In the genomic region with DNA sequence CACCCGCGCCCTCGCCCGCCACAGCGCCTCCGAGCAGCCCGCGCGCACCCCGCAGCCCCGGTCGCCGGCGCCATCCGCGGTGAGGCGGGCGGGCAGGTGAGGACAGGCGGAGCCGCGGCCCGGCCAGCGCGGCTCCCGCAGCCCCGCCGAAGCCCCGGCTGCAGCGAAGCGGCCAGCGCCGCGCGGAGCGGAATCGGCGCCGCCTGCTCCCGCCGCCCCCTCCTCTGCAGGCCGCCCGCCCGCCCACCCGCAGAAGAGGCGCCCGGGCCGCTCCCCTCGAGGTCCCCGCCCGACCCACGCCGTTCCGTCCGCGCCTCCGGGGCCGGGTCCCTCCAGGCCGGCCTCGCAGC, we compare ENCODE assay signal across 1 cellular context.
TF ChIP-seq lines count a peak whose summit lies in the region.

No MANE protein-coding gene starts in this region.

TF ChIP-seq in GM23338, 12 proteins besides CTCF, POLR2A, EP300 and RAD21 (continued from another document):
- TF ChIP-seq, protein P1, sequence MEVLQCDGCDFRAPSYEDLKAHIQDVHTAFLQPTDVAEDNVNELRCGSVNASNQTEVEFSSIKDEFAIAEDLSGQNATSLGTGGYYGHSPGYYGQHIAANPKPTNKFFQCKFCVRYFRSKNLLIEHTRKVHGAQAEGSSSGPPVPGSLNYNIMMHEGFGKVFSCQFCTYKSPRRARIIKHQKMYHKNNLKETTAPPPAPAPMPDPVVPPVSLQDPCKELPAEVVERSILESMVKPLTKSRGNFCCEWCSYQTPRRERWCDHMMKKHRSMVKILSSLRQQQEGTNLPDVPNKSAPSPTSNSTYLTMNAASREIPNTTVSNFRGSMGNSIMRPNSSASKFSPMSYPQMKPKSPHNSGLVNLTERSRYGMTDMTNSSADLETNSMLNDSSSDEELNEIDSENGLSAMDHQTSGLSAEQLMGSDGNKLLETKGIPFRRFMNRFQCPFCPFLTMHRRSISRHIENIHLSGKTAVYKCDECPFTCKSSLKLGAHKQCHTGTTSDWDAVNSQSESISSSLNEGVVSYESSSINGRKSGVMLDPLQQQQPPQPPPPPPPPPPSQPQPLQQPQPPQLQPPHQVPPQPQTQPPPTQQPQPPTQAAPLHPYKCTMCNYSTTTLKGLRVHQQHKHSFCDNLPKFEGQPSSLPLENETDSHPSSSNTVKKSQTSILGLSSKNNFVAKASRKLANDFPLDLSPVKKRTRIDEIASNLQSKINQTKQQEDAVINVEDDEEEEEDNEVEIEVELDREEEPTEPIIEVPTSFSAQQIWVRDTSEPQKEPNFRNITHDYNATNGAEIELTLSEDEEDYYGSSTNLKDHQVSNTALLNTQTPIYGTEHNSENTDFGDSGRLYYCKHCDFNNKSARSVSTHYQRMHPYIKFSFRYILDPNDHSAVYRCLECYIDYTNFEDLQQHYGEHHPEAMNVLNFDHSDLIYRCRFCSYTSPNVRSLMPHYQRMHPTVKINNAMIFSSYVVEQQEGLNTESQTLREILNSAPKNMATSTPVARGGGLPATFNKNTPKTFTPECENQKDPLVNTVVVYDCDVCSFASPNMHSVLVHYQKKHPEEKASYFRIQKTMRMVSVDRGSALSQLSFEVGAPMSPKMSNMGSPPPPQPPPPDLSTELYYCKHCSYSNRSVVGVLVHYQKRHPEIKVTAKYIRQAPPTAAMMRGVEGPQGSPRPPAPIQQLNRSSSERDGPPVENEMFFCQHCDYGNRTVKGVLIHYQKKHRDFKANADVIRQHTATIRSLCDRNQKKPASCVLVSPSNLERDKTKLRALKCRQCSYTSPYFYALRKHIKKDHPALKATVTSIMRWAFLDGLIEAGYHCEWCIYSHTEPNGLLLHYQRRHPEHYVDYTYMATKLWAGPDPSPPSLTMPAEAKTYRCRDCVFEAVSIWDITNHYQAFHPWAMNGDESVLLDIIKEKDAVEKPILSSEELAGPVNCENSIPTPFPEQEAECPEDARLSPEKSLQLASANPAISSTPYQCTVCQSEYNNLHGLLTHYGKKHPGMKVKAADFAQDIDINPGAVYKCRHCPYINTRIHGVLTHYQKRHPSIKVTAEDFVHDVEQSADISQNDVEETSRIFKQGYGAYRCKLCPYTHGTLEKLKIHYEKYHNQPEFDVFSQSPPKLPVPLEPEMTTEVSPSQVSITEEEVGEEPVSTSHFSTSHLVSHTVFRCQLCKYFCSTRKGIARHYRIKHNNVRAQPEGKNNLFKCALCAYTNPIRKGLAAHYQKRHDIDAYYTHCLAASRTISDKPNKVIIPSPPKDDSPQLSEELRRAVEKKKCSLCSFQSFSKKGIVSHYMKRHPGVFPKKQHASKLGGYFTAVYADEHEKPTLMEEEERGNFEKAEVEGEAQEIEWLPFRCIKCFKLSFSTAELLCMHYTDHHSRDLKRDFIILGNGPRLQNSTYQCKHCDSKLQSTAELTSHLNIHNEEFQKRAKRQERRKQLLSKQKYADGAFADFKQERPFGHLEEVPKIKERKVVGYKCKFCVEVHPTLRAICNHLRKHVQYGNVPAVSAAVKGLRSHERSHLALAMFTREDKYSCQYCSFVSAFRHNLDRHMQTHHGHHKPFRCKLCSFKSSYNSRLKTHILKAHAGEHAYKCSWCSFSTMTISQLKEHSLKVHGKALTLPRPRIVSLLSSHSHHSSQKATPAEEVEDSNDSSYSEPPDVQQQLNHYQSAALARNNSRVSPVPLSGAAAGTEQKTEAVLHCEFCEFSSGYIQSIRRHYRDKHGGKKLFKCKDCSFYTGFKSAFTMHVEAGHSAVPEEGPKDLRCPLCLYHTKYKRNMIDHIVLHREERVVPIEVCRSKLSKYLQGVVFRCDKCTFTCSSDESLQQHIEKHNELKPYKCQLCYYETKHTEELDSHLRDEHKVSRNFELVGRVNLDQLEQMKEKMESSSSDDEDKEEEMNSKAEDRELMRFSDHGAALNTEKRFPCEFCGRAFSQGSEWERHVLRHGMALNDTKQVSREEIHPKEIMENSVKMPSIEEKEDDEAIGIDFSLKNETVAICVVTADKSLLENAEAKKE (CRISPR knock-in tag; IDR thresholded peaks at IDR 0.05): no peak
- no peak for TF ChIP-seq ZNF114 (CRISPR knock-in tag; IDR thresholded peaks at IDR 0.05)
